8 cellular contexts compared by ENCODE assay signal in genomic region chr17:34171245-34171818, GRCh38.
DNase-seq lines count a peak whose midpoint lies in the region; ATAC-seq and TF ChIP-seq lines count a peak whose summit lies in the region.

No MANE protein-coding gene starts in this region.

- POLR2A ChIA-PET in activated CD4-positive, alpha-beta memory T cell treated with anti-CD3 and anti-CD28 coated beads for 36 hours (lab: Charles Lee): no interaction called here

- H3K27ac Mint-ChIP-seq in activated CD4-positive, alpha-beta memory T cell treated with anti-CD3 and anti-CD28 coated beads for 36 hours: no peak overlapping the region
- no peak overlapping the region for H3K27ac Mint-ChIP-seq in endothelial cell (ENCODE audit: unreplicated experiment)
- no peak overlapping the region for H3K27ac Mint-ChIP-seq in naive B cell

- TF ChIP-seq CTCF in endothelial cell (IDR thresholded peaks at IDR 0.05; ENCODE audit: unreplicated experiment): peak; percentile 95

- DNase-seq in Right ventricle myocardium inferior (ENCODE audit: missing footprints) (no peak), cardiac septum (ENCODE audit: low spot score) (no peak), NCI-H2171 (lab: John Stamatoyannopoulos, UW) (peak; percentile 30), endothelial cell (ENCODE audit: low spot score) (peak; percentile 70), naive B cell (peak; percentile 28), stromal cell of bone marrow (ENCODE audit: low read depth) (peak; percentile 25)
- peak; percentile 66 for DNase-seq in activated CD4-positive, alpha-beta memory T cell treated with anti-CD3 and anti-CD28 coated beads for 36 hours

- CTCF ChIA-PET in activated CD4-positive, alpha-beta memory T cell treated with anti-CD3 and anti-CD28 coated beads for 36 hours (lab: Charles Lee): interaction anchor here (0.6 to 3.1 kb wide), 18 partner anchors 8 to 1160 kb away, joined by 3 to 24 read pairs (median 4); no protein-coding TSS in a partner anchor

- no peaks in the 10 kb centered on the region for H3K4me1 Mint-ChIP-seq in activated CD4-positive, alpha-beta memory T cell treated with anti-CD3 and anti-CD28 coated beads for 36 hours (ENCODE audit: low read depth)
- H3K4me1 Mint-ChIP-seq in endothelial cell (ENCODE audit: unreplicated experiment) (no peaks in the 10 kb centered on the region), naive B cell (no peaks in the 10 kb centered on the region)

- H3K27me3 Mint-ChIP-seq in activated CD4-positive, alpha-beta memory T cell treated with anti-CD3 and anti-CD28 coated beads for 36 hours: peaks cover 9% of the 10 kb centered on the region
- H3K27me3 Mint-ChIP-seq in endothelial cell (ENCODE audit: unreplicated experiment) (no peaks in the 10 kb centered on the region), naive B cell (peaks cover 9 to 20% (median 12%) of the 10 kb centered on the region in 3 donors)

- ATAC-seq in Right ventricle myocardium inferior (peak; percentile 52), naive B cell (ENCODE audit: low read depth in 2 of 2) (peak in 1 of 2 donors; percentile 57), HG03571 (IDR thresholded peaks at IDR 0.05; ENCODE audit: unreplicated experiment) (no peak)

- H3K36me3 Mint-ChIP-seq in activated CD4-positive, alpha-beta memory T cell treated with anti-CD3 and anti-CD28 coated beads for 36 hours: no peaks in the 10 kb centered on the region
- H3K36me3 Mint-ChIP-seq in endothelial cell (ENCODE audit: low read depth, unreplicated experiment) (no peaks in the 10 kb centered on the region), naive B cell (no peaks in the 10 kb centered on the region)

- intact Hi-C loops in Right ventricle myocardium inferior (cut with DNase I): no loop called here
- intact Hi-C loops in cardiac septum (cut with DNase I): no loop called here
- intact Hi-C loops in activated CD4-positive, alpha-beta memory T cell treated with anti-CD3 and anti-CD28 coated beads for 36 hours (cut with micrococcal nuclease): no loop called here

- no peak overlapping the region for H3K4me3 Mint-ChIP-seq in activated CD4-positive, alpha-beta memory T cell treated with anti-CD3 and anti-CD28 coated beads for 36 hours
- H3K4me3 Mint-ChIP-seq in endothelial cell (ENCODE audit: unreplicated experiment): no peak overlapping the region
- no peak overlapping the region for H3K4me3 Mint-ChIP-seq in naive B cell

- no peaks in the 10 kb centered on the region for H3K9me3 Mint-ChIP-seq in activated CD4-positive, alpha-beta memory T cell treated with anti-CD3 and anti-CD28 coated beads for 36 hours
- no peaks in the 10 kb centered on the region for H3K9me3 Mint-ChIP-seq in endothelial cell (ENCODE audit: unreplicated experiment)
- peaks cover 0 to 1% (median 0%) of the 10 kb centered on the region in 7 donors for H3K9me3 Mint-ChIP-seq in naive B cell

Comparison
In these comparisons a context has a peak if more than half of its experiments do, and no peak if none do; other contexts are left out.
1. DNase-seq: peak in NCI-H2171 (single experiment), activated CD4-positive, alpha-beta memory T cell treated with anti-CD3 and anti-CD28 coated beads for 36 hours (single experiment), endothelial cell (single experiment), naive B cell (single experiment) and stromal cell of bone marrow (single experiment); none in Right ventricle myocardium inferior (single experiment) and cardiac septum (single experiment).